ENCODE assay signal across 1 cellular context in genomic region chr19:11813801-11814706, GRCh38.
TF ChIP-seq lines count a peak whose summit lies in the region.

Gene ZNF440 (plus strand): TSS chr19:11814273. CDS start chr19:11814448, 175 bp downstream.

TF ChIP-seq in HEK293, 187 proteins besides CTCF, POLR2A, EP300 and RAD21 (continued from another document):
- TF ChIP-seq ZSCAN5A (tag by site-specific recombination; IDR thresholded peaks at IDR 0.05): no peak; the same call in 1 of the 2 replicates
- peak; percentile 82; the same call in 1 of the 2 replicates for TF ChIP-seq BCL11A (tag by site-specific recombination; IDR thresholded peaks at IDR 0.05; ENCODE audit: low read depth)
- no peak for TF ChIP-seq ZNF785 (tag by site-specific recombination; IDR thresholded peaks at IDR 0.05)
- TF ChIP-seq ZNF660 (tag by site-specific recombination; IDR thresholded peaks at IDR 0.05): 0 out of 2 replicates have a peak, but pooled peaks have one; percentile 57
- TF ChIP-seq OVOL3 (tag by site-specific recombination; IDR thresholded peaks at IDR 0.05): no peak
- TF ChIP-seq ZNF426 (tag by site-specific recombination; IDR thresholded peaks at IDR 0.05): no peak
- TF ChIP-seq ZNF768 (tag by site-specific recombination; IDR thresholded peaks at IDR 0.05): no peak
- peak; percentile 71 for TF ChIP-seq ZNF76 (tag by site-specific recombination; IDR thresholded peaks at IDR 0.05; ENCODE audit: borderline replicate concordance, low read depth)
- TF ChIP-seq ZNF600 (tag by site-specific recombination; IDR thresholded peaks at IDR 0.05): peak; percentile 99
- no peak for TF ChIP-seq ZNF280C (tag by site-specific recombination; IDR thresholded peaks at IDR 0.05)
- no peak for TF ChIP-seq PRDM4 (tag by site-specific recombination; IDR thresholded peaks at IDR 0.05)
- peak; percentile 95 for TF ChIP-seq ZBTB17 (tag by site-specific recombination; IDR thresholded peaks at IDR 0.05)
- no peak for TF ChIP-seq ZNF48 (tag by site-specific recombination; IDR thresholded peaks at IDR 0.05)
- TF ChIP-seq AEBP2 (tag by site-specific recombination; IDR thresholded peaks at IDR 0.05; ENCODE audit: borderline replicate concordance): no peak
- no peak for TF ChIP-seq KLF9 (tag by site-specific recombination; IDR thresholded peaks at IDR 0.05; ENCODE audit: low read depth)
- no peak for TF ChIP-seq ZNF202 (tag by site-specific recombination; IDR thresholded peaks at IDR 0.05; ENCODE audit: borderline replicate concordance)
- TF ChIP-seq GFI1B (tag by site-specific recombination; IDR thresholded peaks at IDR 0.05): no peak
- no peak for TF ChIP-seq KLF10 (tag by site-specific recombination; IDR thresholded peaks at IDR 0.05)
- TF ChIP-seq ZBTB7A (tag by site-specific recombination; IDR thresholded peaks at IDR 0.05; ENCODE audit: low read depth): no peak
- TF ChIP-seq ZNF777 (tag by site-specific recombination; IDR thresholded peaks at IDR 0.05; ENCODE audit: borderline replicate concordance): peak; percentile 76; the same call in 1 of the 2 replicates
TF ChIP-seq in HEK293: peak in this region for 41.
